Comparison of ENCODE assay signal across 7 cellular contexts in genomic region chr11:117096140-117096972, GRCh38. TPM values are rescaled to one million over a fixed set of nuclear protein-coding genes. Genes with fewer than 3 reads are reported as not detected.
DNase-seq lines count a peak whose midpoint lies in the region; ATAC-seq lines count a peak whose summit lies in the region.

No MANE protein-coding gene starts in this region.

- ATAC-seq in GM18511 (IDR thresholded peaks at IDR 0.05; ENCODE audit: unreplicated experiment) (peak; percentile 47), HG03354 (IDR thresholded peaks at IDR 0.05; ENCODE audit: poor library complexity, severe bottlenecking, unreplicated experiment) (peak; percentile 43), memory B cell (ENCODE audit: low read depth) (peak; percentile 16), GM18907 (IDR thresholded peaks at IDR 0.05; ENCODE audit: unreplicated experiment) (no peak)

- H3K36me3 Mint-ChIP-seq in memory B cell: peaks cover 9% of the 10 kb centered on the region

- H3K4me1 Mint-ChIP-seq in memory B cell: peaks cover 60% of the 10 kb centered on the region

- no peaks in the 10 kb centered on the region for H3K27me3 Mint-ChIP-seq in memory B cell

- H3K27ac ChIP-seq in temporal lobe (ENCODE audit: low read depth, low read length): peak overlapping the region; percentile 95

- peak overlapping the region; percentile 100 for H3K27ac Mint-ChIP-seq in memory B cell

- H3K9me3 Mint-ChIP-seq in memory B cell: peaks cover 4% of the 10 kb centered on the region

- peak overlapping the region; percentile 92 for H3K4me3 Mint-ChIP-seq in memory B cell

- DNase-seq in T-helper 9 cell: peak; percentile 32
- peak; percentile 29 for DNase-seq in cerebellum (ENCODE audit: low spot score)
- peak; percentile 10 to 35 for DNase-seq in memory B cell (ENCODE audit: low spot score in 2 of 2)

RNA-seq across cellular contexts. Expression of gene SIK3, which starts 1.9 kb away (rescaled TPM):
- total RNA-seq in cerebellum (36.6 TPM), temporal lobe (21.6 TPM)

RNA-seq across cellular contexts. Expression of gene PAFAH1B2, which starts 47.7 kb away (rescaled TPM):
- total RNA-seq in cerebellum (135 TPM), temporal lobe (142 TPM)
